In the genomic region with DNA sequence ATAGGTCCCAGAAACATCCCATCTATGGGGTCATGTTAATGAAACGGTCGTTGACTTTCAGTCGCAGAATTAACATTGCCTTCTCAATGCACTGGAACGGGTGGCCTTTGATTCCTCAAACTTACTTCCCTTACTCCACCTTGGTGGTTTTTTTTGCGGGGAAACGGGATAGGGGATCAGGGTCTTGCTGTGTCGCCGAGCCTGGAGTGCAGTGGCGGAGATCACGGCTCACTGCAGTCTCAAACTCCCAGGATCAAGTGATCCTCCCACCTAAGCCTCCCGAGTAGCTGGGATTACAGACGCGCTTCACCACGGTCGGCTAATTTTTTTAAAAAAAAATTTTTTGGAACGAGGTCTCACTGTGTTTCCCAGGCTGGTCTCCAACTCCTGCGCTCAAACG, we compare ENCODE assay signal across 8 cellular contexts. TPM values are rescaled to one million over a fixed set of nuclear protein-coding genes. Genes with fewer than 3 reads are reported as not detected.
DNase-seq lines count a peak whose midpoint lies in the region; ATAC-seq, FAIRE-seq and TF ChIP-seq lines count a peak whose summit lies in the region.

No MANE protein-coding gene starts in this region.

- peaks cover 70% of the 10 kb centered on the region for H3K4me1 Mint-ChIP-seq in stimulated activated naive CD8-positive, alpha-beta T cell treated with anti-CD3 and anti-CD28 coated beads, Interleukin-15, Interleukin-2, amounts not matched to agents 100 ng/mL and 50 ng/mL, for 24 hours (ENCODE audit: low read depth)
- peaks cover 28% of the 10 kb centered on the region for H3K4me1 Mint-ChIP-seq in memory B cell

- SMC1A ChIA-PET in GM12878 (lab: Charles Lee; ENCODE audit: uncharacterized antibody, unreplicated experiment), result interaction anchor here (1.2 to 2.8 kb wide), 5 partner anchors 9 to 399 kb away, joined by 3 to 17 read pairs (median 4); no protein-coding TSS in a partner anchor

- H3K36me3 ChIP-seq in GM12878 (ENCODE audit: control insufficient read depth in 2 of 2, insufficient read depth in 2 of 2, low read length in 1 of 2), result peaks cover 0 to 11% of the 10 kb centered on the region in 2 experiments; a peak in 2 of 4 replicates

- no peaks in the 10 kb centered on the region for H3K9me3 Mint-ChIP-seq in stimulated activated naive CD8-positive, alpha-beta T cell treated with anti-CD3 and anti-CD28 coated beads, Interleukin-15, Interleukin-2, amounts not matched to agents 100 ng/mL and 50 ng/mL, for 24 hours
- no peaks in the 10 kb centered on the region for H3K9me3 Mint-ChIP-seq in memory B cell

- CTCF ChIA-PET in GM12878 (lab: Yijun Ruan, JAX), result interaction anchor here (0.6 to 4.6 kb wide), 15 partner anchors 28 to 412 kb away, joined by 3 to 36 read pairs (median 5); a partner anchor contains a TSS

- peak overlapping the region; percentile 54; the same call in 1 of the 2 replicates for H2AFZ ChIP-seq in GM12878 (ENCODE audit: control insufficient read depth, low read depth, low read length)

- POLR2A ChIA-PET in GM12878 (lab: Charles Lee), result interaction anchor here (2.9 to 3.1 kb wide), 2 partner anchors 29 to 191 kb away, joined by 10 to 12 read pairs; no protein-coding TSS in a partner anchor

- H3K27ac Mint-ChIP-seq in stimulated activated naive CD8-positive, alpha-beta T cell treated with anti-CD3 and anti-CD28 coated beads, Interleukin-15, Interleukin-2, amounts not matched to agents 100 ng/mL and 50 ng/mL, for 24 hours, result peak overlapping the region; percentile 94
- peak overlapping the region; percentile 91 for H3K27ac Mint-ChIP-seq in memory B cell

- H3K4me3 ChIP-seq in GM12878, result peak overlapping the region; percentile 99

- DNase-seq in stimulated activated naive CD8-positive, alpha-beta T cell treated with anti-CD3 and anti-CD28 coated beads, Interleukin-15, Interleukin-2, amounts not matched to agents 100 U/mL and 50 U/mL, for 24 hours, result no peak
- DNase-seq in GM12878 (ENCODE audit: low read depth, low spot score), result no peak
- no peak for DNase-seq in memory B cell (ENCODE audit: low spot score in 2 of 2)
- no peak for DNase-seq in COLO668 (lab: John Stamatoyannopoulos, UW; ENCODE audit: unreplicated experiment)
- no peak for DNase-seq in NCI-H748 (lab: John Stamatoyannopoulos, UW; ENCODE audit: unreplicated experiment)

- H3K9ac ChIP-seq in GM12878 (ENCODE audit: control insufficient read depth, insufficient read depth, low read length), result peak overlapping the region; percentile 85

- no TSS peak for BruUV-seq in GM12878 (replicated peaks; lab: Mats Ljungman, UMichigan)

- H3K27ac ChIP-seq in GM12878 (ENCODE audit: control insufficient read depth, insufficient read depth), result peak overlapping the region; percentile 59

- TF ChIP-seq POLR2A in GM12878 (IDR thresholded peaks at IDR 0.05; ENCODE audit: low read depth, low read length), result no peak

- intact Hi-C loops in GM12878 (cut with micrococcal nuclease; ENCODE audit: unreplicated experiment), result loop anchor here (5.0 to 10.0 kb wide), 5 partner anchors 50 to 645 kb away; no protein-coding TSS in a partner anchor

- RAD21 ChIA-PET in GM12878 (lab: Charles Lee; ENCODE audit: unreplicated experiment), result interaction anchor here (1.0 to 4.0 kb wide), 9 partner anchors 27 to 297 kb away, joined by 3 to 34 read pairs (median 3); a partner anchor contains a TSS

- peaks cover 53% of the 10 kb centered on the region for H3K79me2 ChIP-seq in GM12878 (ENCODE audit: control insufficient read depth, insufficient read depth, low read length)

- no peak for TF ChIP-seq RAD21 in GM12878 (IDR thresholded peaks at IDR 0.05; ENCODE audit: insufficient read depth, low read depth, low read length)

- TF ChIP-seq EP300 in GM12878 (IDR thresholded peaks at IDR 0.05; ENCODE audit: borderline replicate concordance in 1 of 2, control insufficient read depth in 1 of 2, low read depth in 2 of 2, low read length in 2 of 2), result no peak

- in situ Hi-C loops in GM12878 (cut with MboI), result loop anchor here (5.0 kb wide), 1 partner anchor 400 kb away; no protein-coding TSS in a partner anchor

- 1% methylated on average over 18 of the region's 18 CpGs for WGBS in GM12878 (ENCODE audit: insufficient coverage, insufficient replicate concordance, low lambda C conversion rate, missing lambda C conversion rate)

- H3K9me3 ChIP-seq in GM12878 (replicated peaks; ENCODE audit: control insufficient read depth, insufficient read depth, low read length), result no peaks in the 10 kb centered on the region

- H3K36me3 Mint-ChIP-seq in stimulated activated naive CD8-positive, alpha-beta T cell treated with anti-CD3 and anti-CD28 coated beads, Interleukin-15, Interleukin-2, amounts not matched to agents 100 ng/mL and 50 ng/mL, for 24 hours (ENCODE audit: low read depth), result peaks cover 22% of the 10 kb centered on the region
- peaks cover 2% of the 10 kb centered on the region for H3K36me3 Mint-ChIP-seq in memory B cell

- FAIRE-seq in GM12878 (lab: Jason Lieb, UNC), result no peak

- no peaks in the 10 kb centered on the region for H4K20me1 ChIP-seq in GM12878 (ENCODE audit: control insufficient read depth, insufficient read depth)

- H3K4me2 ChIP-seq in GM12878 (ENCODE audit: control insufficient read depth, insufficient read depth), result peak overlapping the region; percentile 78

- TF ChIP-seq CTCF in GM12878 (IDR thresholded peaks at IDR 0.05 in 2 of 3, conservative IDR thresholded peaks at IDR 0.05 in 1 of 3; ENCODE audit: control insufficient read depth in 2 of 3, extremely low read depth in 1 of 3, insufficient read depth in 1 of 3, low read depth in 3 of 3, low read length in 3 of 3), result no peak

- no peak for ATAC-seq in stimulated activated naive CD8-positive, alpha-beta T cell treated with anti-CD3 and anti-CD28 coated beads, Interleukin-15, Interleukin-2, amounts not matched to agents 100 U/mL and 50 U/mL, for 24 hours
- ATAC-seq in GM12878, result no peak; the same call in 1 of the 3 replicates
- no peak for ATAC-seq in memory B cell (ENCODE audit: low read depth)
- no peak for ATAC-seq in HG02885 (IDR thresholded peaks at IDR 0.05; ENCODE audit: poor library complexity, unreplicated experiment)
- ATAC-seq in HG02970 (IDR thresholded peaks at IDR 0.05; ENCODE audit: low FRiP score, unreplicated experiment), result no peak

- peak overlapping the region; percentile 96 for H3K4me3 Mint-ChIP-seq in stimulated activated naive CD8-positive, alpha-beta T cell treated with anti-CD3 and anti-CD28 coated beads, Interleukin-15, Interleukin-2, amounts not matched to agents 100 ng/mL and 50 ng/mL, for 24 hours
- peak overlapping the region; percentile 87 for H3K4me3 Mint-ChIP-seq in memory B cell

- peaks cover 4% of the 10 kb centered on the region; the same call in 1 of the 2 replicates for H3K4me1 ChIP-seq in GM12878 (ENCODE audit: control insufficient read depth, insufficient read depth, low read length)

- no peaks in the 10 kb centered on the region for H3K27me3 ChIP-seq in GM12878 (replicated peaks in 1 of 2; ENCODE audit: control insufficient read depth in 2 of 2, insufficient read depth in 2 of 2, low read length in 1 of 2)

- H3K27me3 Mint-ChIP-seq in stimulated activated naive CD8-positive, alpha-beta T cell treated with anti-CD3 and anti-CD28 coated beads, Interleukin-15, Interleukin-2, amounts not matched to agents 100 ng/mL and 50 ng/mL, for 24 hours, result no peaks in the 10 kb centered on the region
- H3K27me3 Mint-ChIP-seq in memory B cell, result no peaks in the 10 kb centered on the region

TF ChIP-seq in GM12878, 131 proteins besides CTCF, POLR2A, EP300 and RAD21 (continues in another document):
- TF ChIP-seq ATF7 (IDR thresholded peaks at IDR 0.05; ENCODE audit: low read depth) (no peak), RELA (IDR thresholded peaks at IDR 0.05; ENCODE audit: borderline replicate concordance, partially characterized antibody) (no peak), ZNF217 (IDR thresholded peaks at IDR 0.05) (no peak), SMAD1 (IDR thresholded peaks at IDR 0.05; ENCODE audit: low read depth, partially characterized antibody) (no peak), HCFC1 (IDR thresholded peaks at IDR 0.05; ENCODE audit: low read length) (no peak), SIN3A (IDR thresholded peaks at IDR 0.05; ENCODE audit: low read depth, low read length) (no peak), BMI1 (IDR thresholded peaks at IDR 0.05; ENCODE audit: borderline replicate concordance) (no peak)

RNA-seq across cellular contexts. Expression of a gene that starts 0.8 kb away (rescaled TPM):
- total RNA-seq in GM12878 (2013; cell fraction: nucleolus; rRNA removed), result 122 and 131 TPM in 2 replicates
- 16.9 and 20.1 TPM in 2 replicates for total RNA-seq in GM12878 (2014; rRNA removed)
- 16.3 and 17.3 TPM in 2 replicates for total RNA-seq in GM12878 (2014; rRNA removed; fragmentation: Illumina TruSeq; extraction: Trizol)
- total RNA-seq in GM12878 (2021), result 25.1 and 26.6 TPM in 2 replicates
- polyA plus RNA-seq in GM12878 (2011; ENCODE audit: low read depth), result 7.6 TPM
- polyA plus RNA-seq in GM12878 (2011; rRNA removed), result 18.0 and 21.0 TPM in 2 replicates
- 11.5 and 13.3 TPM in 2 replicates for polyA plus RNA-seq in GM12878 (2011; cell fraction: cytosol; rRNA removed)
- 67.9 and 71.7 TPM in 2 replicates for polyA plus RNA-seq in GM12878 (2011; cell fraction: nucleus; rRNA removed)
- polyA plus RNA-seq in GM12878 (2012), result 9.9 and 10.7 TPM in 2 replicates
- polyA plus RNA-seq in GM12878 (2014; fragmentation: Illumina TruSeq; extraction: Trizol), result 13.3 and 13.5 TPM in 2 replicates
- 1 to 10 TPM; 5.2 to 7.8 TPM for polyA plus RNA-seq in GM12878 (2014; fragmentation: Nextera tagmentation; extraction: Ambion mirVana)
- polyA plus RNA-seq in GM12878 (2014; rRNA removed), result 20.6 and 27.5 TPM in 2 replicates
- polyA plus RNA-seq in GM12878 (2016; fragmentation: Nextera tagmentation; extraction: Ambion mirVana), result 10 to 100 TPM; 13.8 to 14.9 TPM
- polyA minus RNA-seq in GM12878 (2011; rRNA and poly(A)+ RNA removed), result 19.6 and 28.7 TPM in 2 replicates
- polyA minus RNA-seq in GM12878 (2011; cell fraction: cytosol; rRNA and poly(A)+ RNA removed), result 7.0 and 7.4 TPM in 2 replicates
- 31.8 and 58.4 TPM in 2 replicates for polyA minus RNA-seq in GM12878 (2011; cell fraction: nucleus; rRNA and poly(A)+ RNA removed)

RNA-seq across cellular contexts. Expression of a gene that starts 55.4 kb away (rescaled TPM):
- total RNA-seq in GM12878 (2013; cell fraction: nucleolus; rRNA removed), result 0.08 and 0.10 TPM in 2 replicates
- total RNA-seq in GM12878 (2014; rRNA removed) (not detected in 2 replicates), GM12878 (2014; rRNA removed; fragmentation: Illumina TruSeq; extraction: Trizol) (not detected in 2 replicates), GM12878 (2021) (0.69 TPM in 1 of 2 replicates, not detected in the other)
- 0.09 TPM for polyA plus RNA-seq in GM12878 (2011; ENCODE audit: low read depth)
- polyA plus RNA-seq in GM12878 (2011; rRNA removed) (not detected in 2 replicates), GM12878 (2014; fragmentation: Illumina TruSeq; extraction: Trizol) (0.06 TPM in 1 of 2 replicates, not detected in the other), GM12878 (2014; fragmentation: Nextera tagmentation; extraction: Ambion mirVana) (under 1 TPM in 1 of 2 experiments, not detected in 1; 0.47 TPM), GM12878 (2014; rRNA removed) (not detected in 2 replicates), GM12878 (2016; fragmentation: Nextera tagmentation; extraction: Ambion mirVana) (not detected)
- polyA plus RNA-seq in GM12878 (2011; cell fraction: cytosol; rRNA removed), result 0.01 TPM in 1 of 2 replicates, not detected in the other
- not detected in 2 replicates for polyA plus RNA-seq in GM12878 (2011; cell fraction: nucleus; rRNA removed)
- polyA plus RNA-seq in GM12878 (2012), result 0.04 and 0.48 TPM in 2 replicates
- not detected in 2 replicates for polyA minus RNA-seq in GM12878 (2011; rRNA and poly(A)+ RNA removed)
- polyA minus RNA-seq in GM12878 (2011; cell fraction: cytosol; rRNA and poly(A)+ RNA removed), result not detected in 2 replicates
- not detected in 2 replicates for polyA minus RNA-seq in GM12878 (2011; cell fraction: nucleus; rRNA and poly(A)+ RNA removed)
